ENCODE assay signal across 9 cellular contexts in genomic region chr3:121938141-121938855, GRCh38. TPM values are rescaled to one million over a fixed set of nuclear protein-coding genes. Genes with fewer than 3 reads are reported as not detected.
DNase-seq lines count a peak whose midpoint lies in the region; ATAC-seq and TF ChIP-seq lines count a peak whose summit lies in the region.
"Not testable (repeated sequence)": the region's sequence is repeated elsewhere in the genome, so short reads cannot be mapped to it uniquely, and the experiment has no call there.
"Had no signal": no experiment of that assay in that cellular context is flagged by ENCODE, and none has a peak within 500 bp of the region (broad histone marks: within the 10 kb centered on the region; RNA-seq: fewer than 3 reads in every experiment).

No MANE protein-coding gene starts in this region.

- H3K14ac ChIP-seq in H9 (ENCODE audit: insufficient read depth, low read length) = not testable (repeated sequence)

- not testable (repeated sequence) for H4K5ac ChIP-seq in H9 (ENCODE audit: insufficient read length, low read depth, low read length)

- not testable (repeated sequence) for H4K91ac ChIP-seq in H9 (ENCODE audit: insufficient read length, low read depth, low read length)

- intact Hi-C loops in left colon (cut with DNase I, micrococcal nuclease) = not testable (repeated sequence)

- not testable (repeated sequence) for H3K4me3 ChIP-seq in mucosa of rectum (ENCODE audit: low read length in 2 of 2)

- not testable (repeated sequence) for H3K4me1 ChIP-seq in H9 (ENCODE audit: insufficient read depth, low read length); mucosa of rectum (ENCODE audit: control insufficient read depth in 2 of 2, insufficient read depth in 2 of 2, low read length in 2 of 2)

- not testable (repeated sequence) for H3T11ph ChIP-seq in H9 (ENCODE audit: low read length)

- not testable (repeated sequence) for ATAC-seq in WTC11
- peak; percentile 35 for ATAC-seq in left colon

- not testable (repeated sequence) for H3K79me1 ChIP-seq in H9 (ENCODE audit: insufficient read depth, low read depth, low read length, poor library complexity, severe bottlenecking)

- not testable (repeated sequence) for H3K9me3 Mint-ChIP-seq in H9, WTC11

- CTCF ChIA-PET in WTC11 (lab: Charles Lee) = interaction anchor here (1.3 kb wide), 1 partner anchor 44 kb away, joined by 3 read pairs; the partner anchor contains the start of gene SLC15A2

- POLR2A ChIA-PET in WTC11 (lab: Charles Lee) = not testable (repeated sequence)

- not testable (repeated sequence) for H3K9ac ChIP-seq in H9 (ENCODE audit: extremely low read depth, insufficient read length, low read length); mucosa of rectum (ENCODE audit: low read depth in 1 of 2, low read length in 2 of 2)

- not testable (repeated sequence) for H3K27me3 Mint-ChIP-seq in H9 (ENCODE audit: low read depth); WTC11 (ENCODE audit: low read depth)

- not testable (repeated sequence) for H3K27me3 ChIP-seq in H9 (ENCODE audit: insufficient read depth, low read length); mucosa of rectum (ENCODE audit: control insufficient read depth in 2 of 2, insufficient read depth in 2 of 2, low read length in 2 of 2)

- not testable (repeated sequence) for H3K79me2 ChIP-seq in H9 (ENCODE audit: insufficient read depth, low read length)

- H3K4me2 ChIP-seq in H9 (ENCODE audit: insufficient read depth, insufficient read length, low read length) = not testable (repeated sequence)

- not testable (repeated sequence) for H3K4ac ChIP-seq in H9 (ENCODE audit: low read depth, low read length)

- H4K20me1 ChIP-seq in H9 (ENCODE audit: control insufficient read depth, insufficient read depth, insufficient read length) = not testable (repeated sequence)

- H3K27ac Mint-ChIP-seq in H9 (peak overlapping the region; percentile 69 to 98 (median 97)), WTC11 (peak overlapping the region; percentile 95)

- H3K4me1 Mint-ChIP-seq in H9 (peaks cover 18 to 25% of the 10 kb centered on the region in 2 experiments), WTC11 (peaks cover 38% of the 10 kb centered on the region)

- not testable (repeated sequence) for H2AK5ac ChIP-seq in H9 (ENCODE audit: insufficient read length, low read length)

- not testable (repeated sequence) for H3K18ac ChIP-seq in H9 (ENCODE audit: insufficient read length, low read depth, low read length)

- H3K4me3 Mint-ChIP-seq in H9 = peak overlapping the region; percentile 31 to 53; a peak in 3 of 5 replicates
- peak overlapping the region; percentile 54 for H3K4me3 Mint-ChIP-seq in WTC11

- H2BK5ac ChIP-seq in H9 (ENCODE audit: insufficient read length, low read length) = not testable (repeated sequence)

- not testable (repeated sequence) for H2BK20ac ChIP-seq in H9 (ENCODE audit: low read depth, low read length, poor library complexity, severe bottlenecking)

- DNase-seq in DMS53 (lab: John Stamatoyannopoulos, UW) (peak; percentile 42), NCI-H1436 treated with DMSO at 0.1 percent for 48 hours (lab: John Stamatoyannopoulos, UW) (peak; percentile 4), NCI-H345 (lab: John Stamatoyannopoulos, UW) (peak; percentile 17), WTC11 (ENCODE audit: low spot score) (peak; percentile 56), left colon (peak; percentile 45 to 56), ureter (ENCODE audit: low spot score) (peak; percentile 61)
- DNase-seq in H9 = not testable (repeated sequence)

- not testable (repeated sequence) for TF ChIP-seq CTCF in H9 (conservative IDR thresholded peaks at IDR 0.05); WTC11 (IDR thresholded peaks at IDR 0.05)

- not testable (repeated sequence) for H4K8ac ChIP-seq in H9 (replicated peaks; ENCODE audit: insufficient read length, low read depth, low read length)

- H2AFZ ChIP-seq in H9 (ENCODE audit: low read length) = not testable (repeated sequence)

- H3K27ac ChIP-seq in H9 (ENCODE audit: insufficient read length, low read depth, low read length) = not testable (repeated sequence)
- H3K27ac ChIP-seq in mucosa of rectum (ENCODE audit: low read depth in 2 of 2, low read length in 2 of 2) = peak overlapping the region; percentile 2 to 51

- H3K23ac ChIP-seq in H9 (ENCODE audit: insufficient read length, low read depth, low read length) = not testable (repeated sequence)

- not testable (repeated sequence) for H3K56ac ChIP-seq in H9 (ENCODE audit: insufficient read length, low read depth, low read length)

- H3K36me3 Mint-ChIP-seq in H9 (ENCODE audit: insufficient read depth in 1 of 3, low read depth in 3 of 3) = peaks cover 3 to 17% (median 11%) of the 10 kb centered on the region in 3 experiments; a peak in 6 of 7 replicates
- H3K36me3 Mint-ChIP-seq in WTC11 = peaks cover 15% of the 10 kb centered on the region

- WGBS in H9 (ENCODE audit: extremely low coverage, insufficient read length, low lambda C conversion rate) = no CpG with 5 or more reads among the region's 29 CpGs

- not testable (repeated sequence) for H2BK120ac ChIP-seq in H9 (ENCODE audit: low read depth, low read length, poor library complexity, severe bottlenecking)

- H3K36me3 ChIP-seq in mucosa of rectum (ENCODE audit: control insufficient read depth in 2 of 2, insufficient read depth in 2 of 2, low read length in 2 of 2) = not testable (repeated sequence)

- H3K9me3 ChIP-seq in H9 (ENCODE audit: control insufficient read depth, low read depth, low read length); mucosa of rectum (ENCODE audit: control insufficient read depth in 2 of 2, low read length in 2 of 2): not testable (repeated sequence)

- H2BK12ac ChIP-seq in H9 (ENCODE audit: insufficient read length, low read depth, low read length) = not testable (repeated sequence)

- not testable (repeated sequence) for H2BK15ac ChIP-seq in H9 (ENCODE audit: low read depth, low read length)

- not testable (repeated sequence) for H3K23me2 ChIP-seq in H9 (ENCODE audit: insufficient read length, low read depth, low read length, poor library complexity, severe bottlenecking)

TF ChIP-seq in WTC11, 78 proteins besides CTCF, POLR2A, EP300 and RAD21:
- TF ChIP-seq ZNF281 (CRISPR knock-in tag; IDR thresholded peaks at IDR 0.05) = peak; percentile 67; the same call in 1 of the 2 replicates
- TF ChIP-seq FOXK1 (CRISPR knock-in tag; IDR thresholded peaks at IDR 0.05) = 0 out of 2 replicates have a peak, but pooled peaks have one; percentile 52

RNA-seq across cellular contexts. Expression of gene SLC15A2, which starts 44.1 kb away (rescaled TPM):
- total RNA-seq in H9 (2021) (2.3 and 2.4 TPM in 2 replicates), WTC11 (2021) (2.4 to 3.8 TPM (median 3.4 TPM) in 3 replicates), left colon (1 to 10 TPM; 2.5 to 3.1 TPM), ureter (39.2 TPM)
- total RNA-seq: A172 had no signal
